In genomic region chr20:46111836-46112212, GRCh38 we compare ENCODE assay signal across 19 cellular contexts.
"Had no signal": no experiment of that assay in that cellular context is flagged by ENCODE, and none has a peak within 500 bp of the region (broad histone marks: within the 10 kb centered on the region; RNA-seq: fewer than 3 reads in every experiment).

No MANE protein-coding gene starts in this region.

- H3K27ac ChIP-seq: esophagus muscularis mucosa, gastroesophageal sphincter, vagina had no signal

- H3K9me3 ChIP-seq: esophagus muscularis mucosa, gastroesophageal sphincter, heart left ventricle, stomach, vagina had no signal

- H3K4me1 Mint-ChIP-seq: nephron progenitor cell, WTC11 had no signal

- H3K9me3 Mint-ChIP-seq: activated CD4-positive, alpha-beta memory T cell treated with anti-CD3 and anti-CD28 coated beads for 36 hours; nephron progenitor cell; T-helper 2 cell treated with Interferon-gamma antibody and Interleukin-4, amounts not matched to agents 5 μg/mL and 100 μg/mL, for 36 hours; WTC11 had no signal

- H3K4me1 ChIP-seq: gastroesophageal sphincter, stomach had no signal

- H3K4me3 Mint-ChIP-seq: activated CD4-positive, alpha-beta memory T cell treated with anti-CD3 and anti-CD28 coated beads for 36 hours; nephron progenitor cell; T-helper 2 cell treated with Interferon-gamma antibody and Interleukin-4, amounts not matched to agents 5 μg/mL and 100 μg/mL, for 36 hours; WTC11 had no signal

- H3K36me3 Mint-ChIP-seq: activated CD4-positive, alpha-beta memory T cell treated with anti-CD3 and anti-CD28 coated beads for 36 hours; WTC11 had no signal

- H3K4me3 ChIP-seq: esophagus muscularis mucosa, gastroesophageal sphincter, heart left ventricle, stomach, vagina had no signal

- H3K27me3 ChIP-seq: vagina had no signal

- DNase-seq: activated CD4-positive, alpha-beta T cell treated with anti-CD3 and anti-CD28 coated beads for 4 hours; activated effector memory CD4-positive, alpha-beta T cell treated with Interleukin-2 at 50 U/mL for 16 hours; activated naive CD4-positive, alpha-beta T cell treated with anti-CD3 and anti-CD28 coated beads, Interleukin-2, amount 50 U/mL, for 16 hours; activated T-cell treated with anti-CD3 and anti-CD28 coated beads, Interleukin-2, amount 50 U/mL, for 1 hour; cerebellar nuclear complex; effector CD8-positive, alpha-beta T cell; kidney; nephron progenitor cell; retina; stomach had no signal

- FAIRE-seq: endothelial cell of umbilical vein, kidney, TTC549 had no signal

- H3K36me3 ChIP-seq: esophagus muscularis mucosa, gastroesophageal sphincter, heart left ventricle, stomach, vagina had no signal

- H3K27ac Mint-ChIP-seq: activated CD4-positive, alpha-beta memory T cell treated with anti-CD3 and anti-CD28 coated beads for 36 hours; nephron progenitor cell; T-helper 2 cell treated with Interferon-gamma antibody and Interleukin-4, amounts not matched to agents 5 μg/mL and 100 μg/mL, for 36 hours; WTC11 had no signal
